In genomic region chr4:184450045-184450444, GRCh38 we compare ENCODE assay signal across 10 cellular contexts. TPM values are rescaled to one million over a fixed set of nuclear protein-coding genes. Genes with fewer than 3 reads are reported as not detected.
DNase-seq lines count a peak whose midpoint lies in the region; ATAC-seq and TF ChIP-seq lines count a peak whose summit lies in the region.
"Had no signal": no experiment of that assay in that cellular context is flagged by ENCODE, and none has a peak within 500 bp of the region (broad histone marks: within the 10 kb centered on the region; RNA-seq: fewer than 3 reads in every experiment).

No MANE protein-coding gene starts in this region.

- ATAC-seq in GM21423 (IDR thresholded peaks at IDR 0.05; ENCODE audit: unreplicated experiment) = no peak

- H3K4me3 ChIP-seq in ascending aorta (no peak overlapping the region), thyroid gland (replicated peaks in 1 of 3) (no peak overlapping the region)
- H3K4me3 ChIP-seq: cardiac muscle cell, SK-N-MC had no signal

- peaks cover 61% of the 10 kb centered on the region for H3K4me1 Mint-ChIP-seq in T-helper 2 cell treated with Interferon-gamma antibody and Interleukin-4, amounts not matched to agents 5 μg/mL and 100 μg/mL, for 36 hours (ENCODE audit: low read depth)
- H3K4me1 Mint-ChIP-seq in Calu3 (ENCODE audit: low read depth, unreplicated experiment) = peaks cover 18% of the 10 kb centered on the region

- CTCF ChIA-PET in Calu3 (lab: Charles Lee) = no interaction called here

- TF ChIP-seq CTCF in ascending aorta (IDR thresholded peaks at IDR 0.05) (no peak), thyroid gland (IDR thresholded peaks at IDR 0.05) (no peak), Calu3 (IDR thresholded peaks at IDR 0.05; ENCODE audit: unreplicated experiment) (no peak)

- H3K9me3 ChIP-seq in ascending aorta (no peaks in the 10 kb centered on the region), thyroid gland (no peaks in the 10 kb centered on the region)

- BruUV-seq in Calu3 (replicated peaks; lab: Mats Ljungman, UMichigan) = no TSS peak

- intact Hi-C loops in ascending aorta (cut with DNase I) = no loop called here
- intact Hi-C loops in thyroid gland (cut with DNase I) = no loop called here
- intact Hi-C loops in Calu3 (cut with micrococcal nuclease; ENCODE audit: unreplicated experiment) = no loop called here

- WGBS in thyroid gland, 2 donors = 50 to 60% methylated on average over 5 of the region's 5 CpGs

- peak overlapping the region; percentile 51 to 65 for H3K27ac ChIP-seq in ascending aorta
- H3K27ac ChIP-seq in thyroid gland = peak overlapping the region in 2 of 3 donors; percentile 21 to 71
- H3K27ac ChIP-seq: cardiac muscle cell, SK-N-MC had no signal

- H3K36me3 Mint-ChIP-seq in T-helper 2 cell treated with Interferon-gamma antibody and Interleukin-4, amounts not matched to agents 5 μg/mL and 100 μg/mL, for 36 hours (ENCODE audit: low read depth) = peaks cover 50% of the 10 kb centered on the region
- peaks cover 6% of the 10 kb centered on the region for H3K36me3 Mint-ChIP-seq in Calu3 (ENCODE audit: insufficient read depth, unreplicated experiment)

- no peak for DNase-seq in T-helper 2 cell treated with Interferon-gamma antibody and Interleukin-4, amounts not matched to agents 5 μg/mL and 100 μg/mL, for 36 hours (ENCODE audit: low spot score)
- DNase-seq in T-helper 2 cell = no peak
- DNase-seq in ascending aorta (ENCODE audit: low spot score in 2 of 2) = no peak
- peak; percentile 75 for DNase-seq in hepatic stellate cell (ENCODE audit: low spot score)
- DNase-seq in thyroid gland = no peak
- DNase-seq in Calu3 = no peak
- no peak for DNase-seq in activated CD4-positive, CD25-positive, alpha-beta regulatory T cell treated with anti-CD3 and anti-CD28 coated beads, Interleukin-2, amount 50 U/mL, for 72 hours

- peaks cover 0 to 7% of the 10 kb centered on the region in 2 donors for H3K36me3 ChIP-seq in ascending aorta
- H3K36me3 ChIP-seq in thyroid gland = no peaks in the 10 kb centered on the region
- H3K36me3 ChIP-seq: cardiac muscle cell had no signal

- H3K4me1 ChIP-seq in ascending aorta = peaks cover 5 to 42% of the 10 kb centered on the region in 2 donors
- peaks cover 25 to 41% of the 10 kb centered on the region in 2 donors for H3K4me1 ChIP-seq in thyroid gland

- peak overlapping the region; percentile 37 for H3K27ac Mint-ChIP-seq in T-helper 2 cell treated with Interferon-gamma antibody and Interleukin-4, amounts not matched to agents 5 μg/mL and 100 μg/mL, for 36 hours
- H3K27ac Mint-ChIP-seq in Calu3 (ENCODE audit: unreplicated experiment) = no peak overlapping the region

- H3K9me3 Mint-ChIP-seq in T-helper 2 cell treated with Interferon-gamma antibody and Interleukin-4, amounts not matched to agents 5 μg/mL and 100 μg/mL, for 36 hours = no peaks in the 10 kb centered on the region
- no peaks in the 10 kb centered on the region for H3K9me3 Mint-ChIP-seq in Calu3 (ENCODE audit: low read depth, unreplicated experiment)

- no peaks in the 10 kb centered on the region for H3K27me3 ChIP-seq in ascending aorta
- H3K27me3 ChIP-seq in thyroid gland = no peaks in the 10 kb centered on the region
- H3K27me3 ChIP-seq: cardiac muscle cell had no signal

- H3K4me3 Mint-ChIP-seq in T-helper 2 cell treated with Interferon-gamma antibody and Interleukin-4, amounts not matched to agents 5 μg/mL and 100 μg/mL, for 36 hours = peak overlapping the region; percentile 34
- no peak overlapping the region for H3K4me3 Mint-ChIP-seq in Calu3 (ENCODE audit: low read depth, unreplicated experiment)

- no peak for TF ChIP-seq POLR2A in thyroid gland (IDR thresholded peaks at IDR 0.05)

- no peaks in the 10 kb centered on the region for H3K27me3 Mint-ChIP-seq in T-helper 2 cell treated with Interferon-gamma antibody and Interleukin-4, amounts not matched to agents 5 μg/mL and 100 μg/mL, for 36 hours (ENCODE audit: low read depth)
- H3K27me3 Mint-ChIP-seq in Calu3 (ENCODE audit: unreplicated experiment) = no peaks in the 10 kb centered on the region

RNA-seq across cellular contexts. Expression of gene IRF2, which starts 24.3 kb away (rescaled TPM):
- total RNA-seq in ascending aorta (39.6 TPM), thyroid gland (10 to 100 TPM; 24.7 to 39.8 (median 34.5) TPM), Calu3 (2022) (27.3 and 28.2 TPM in 2 replicates)
